Comparison of ENCODE assay signal across 10 cellular contexts in the genomic region with DNA sequence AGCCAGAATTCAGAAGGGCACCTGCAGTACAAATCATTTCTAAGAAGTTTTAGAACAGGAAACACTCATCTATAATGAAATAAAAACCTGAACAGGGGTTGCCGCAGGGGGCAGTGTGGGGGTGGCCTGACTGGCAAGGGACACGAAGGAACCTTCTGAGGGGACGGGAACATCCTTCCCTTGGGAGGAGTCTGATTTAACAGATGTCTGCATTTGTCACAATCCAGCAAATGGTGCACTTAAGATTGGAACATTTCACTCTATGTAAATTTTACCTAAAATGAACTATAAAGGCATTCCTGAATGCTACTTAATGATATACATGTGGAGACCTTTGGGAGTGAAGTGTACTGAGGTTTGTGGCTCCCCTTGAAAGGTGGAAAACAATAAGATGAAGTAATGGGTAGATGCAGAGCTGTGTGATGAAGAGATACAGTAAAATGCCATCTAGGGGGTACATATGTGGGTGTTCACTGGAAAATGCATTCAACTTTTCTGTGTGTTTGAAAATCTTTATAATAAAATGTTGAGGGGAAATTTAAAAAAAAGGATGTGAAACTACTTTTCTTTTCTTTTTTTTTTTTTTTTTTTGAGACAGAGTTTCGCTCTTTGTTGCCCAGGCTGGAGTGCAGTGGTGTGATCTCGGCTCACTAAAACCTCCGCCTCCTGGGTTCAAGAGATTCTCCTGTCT.
A peak's percentile ranks its signal among the peaks of the same experiment; 100 is the strongest.
DNase-seq lines count a peak whose midpoint lies in the region; ATAC-seq and TF ChIP-seq lines count a peak whose summit lies in the region.
"Had no signal": no experiment of that assay in that cellular context is flagged by ENCODE, and none has a peak within 500 bp of the region (broad histone marks: within the 10 kb centered on the region; RNA-seq: fewer than 3 reads in every experiment).

No MANE protein-coding gene starts in this region.

- H3K27me3 Mint-ChIP-seq in activated CD4-positive, alpha-beta memory T cell treated with anti-CD3 and anti-CD28 coated beads for 36 hours, result peaks cover 4% of the 10 kb centered on the region
- H3K27me3 Mint-ChIP-seq in activated CD4-positive, alpha-beta memory T cell treated with anti-CD3 and anti-CD28 coated beads, Interleukin-2, amount 10 ng/mL, durations not matched to agents 7 days and 5 days, result peaks cover 27% of the 10 kb centered on the region
- H3K27me3 Mint-ChIP-seq in T-helper 17 cell, result peaks cover 54% of the 10 kb centered on the region
- H3K27me3 Mint-ChIP-seq in stimulated activated memory B cell treated with anti-CD40 and anti-IgM and Interleukin-4, amounts not matched to agents 10 μg/mL and 1 μg/mL and 100 μg/mL, for 72 hours, result peaks cover 10% of the 10 kb centered on the region

- intact Hi-C loops in activated CD4-positive, alpha-beta memory T cell treated with anti-CD3 and anti-CD28 coated beads for 36 hours (cut with micrococcal nuclease), result loop anchor here (10.0 kb wide), 1 partner anchor 114 kb away; no protein-coding TSS in a partner anchor
- intact Hi-C loops in adrenal gland (cut with DNase I), result no loop called here

- no peak overlapping the region for H3K27ac ChIP-seq in adrenal gland

- CTCF ChIA-PET in activated CD4-positive, alpha-beta memory T cell treated with anti-CD3 and anti-CD28 coated beads for 36 hours (lab: Charles Lee), result no interaction called here
- CTCF ChIA-PET in activated CD4-positive, alpha-beta memory T cell treated with anti-CD3 and anti-CD28 coated beads, Interleukin-2, amount 10 ng/mL, durations not matched to agents 7 days and 5 days (lab: Charles Lee), result interaction anchor here (0.7 kb wide), 1 partner anchor 12 kb away, joined by 5 read pairs; no protein-coding TSS in a partner anchor

- H3K4me3 Mint-ChIP-seq in activated CD4-positive, alpha-beta memory T cell treated with anti-CD3 and anti-CD28 coated beads for 36 hours, result no peak overlapping the region
- no peak overlapping the region for H3K4me3 Mint-ChIP-seq in activated CD4-positive, alpha-beta memory T cell treated with anti-CD3 and anti-CD28 coated beads, Interleukin-2, amount 10 ng/mL, durations not matched to agents 7 days and 5 days
- peak overlapping the region; percentile 31 for H3K4me3 Mint-ChIP-seq in T-helper 17 cell
- peak overlapping the region; percentile 32 for H3K4me3 Mint-ChIP-seq in stimulated activated memory B cell treated with anti-CD40 and anti-IgM and Interleukin-4, amounts not matched to agents 10 μg/mL and 1 μg/mL and 100 μg/mL, for 72 hours

- H3K4me1 ChIP-seq in adrenal gland (replicated peaks in 1 of 2), result peaks cover 19 to 35% of the 10 kb centered on the region in 2 donors

- H3K36me3 Mint-ChIP-seq in activated CD4-positive, alpha-beta memory T cell treated with anti-CD3 and anti-CD28 coated beads for 36 hours, result no peaks in the 10 kb centered on the region
- H3K36me3 Mint-ChIP-seq in activated CD4-positive, alpha-beta memory T cell treated with anti-CD3 and anti-CD28 coated beads, Interleukin-2, amount 10 ng/mL, durations not matched to agents 7 days and 5 days (ENCODE audit: low read depth), result no peaks in the 10 kb centered on the region
- peaks cover 10% of the 10 kb centered on the region for H3K36me3 Mint-ChIP-seq in T-helper 17 cell (ENCODE audit: low read depth)
- no peaks in the 10 kb centered on the region for H3K36me3 Mint-ChIP-seq in stimulated activated memory B cell treated with anti-CD40 and anti-IgM and Interleukin-4, amounts not matched to agents 10 μg/mL and 1 μg/mL and 100 μg/mL, for 72 hours

- no peak overlapping the region for H3K27ac Mint-ChIP-seq in activated CD4-positive, alpha-beta memory T cell treated with anti-CD3 and anti-CD28 coated beads for 36 hours
- H3K27ac Mint-ChIP-seq in activated CD4-positive, alpha-beta memory T cell treated with anti-CD3 and anti-CD28 coated beads, Interleukin-2, amount 10 ng/mL, durations not matched to agents 7 days and 5 days, result no peak overlapping the region
- no peak overlapping the region for H3K27ac Mint-ChIP-seq in T-helper 17 cell
- H3K27ac Mint-ChIP-seq in stimulated activated memory B cell treated with anti-CD40 and anti-IgM and Interleukin-4, amounts not matched to agents 10 μg/mL and 1 μg/mL and 100 μg/mL, for 72 hours, result peak overlapping the region; percentile 62

- H3K9me3 ChIP-seq in T-helper 17 cell (ENCODE audit: control insufficient read depth, low read length, poor library complexity, severe bottlenecking) (no peaks in the 10 kb centered on the region), adrenal gland (replicated peaks in 1 of 3) (no peaks in the 10 kb centered on the region)

- peak; percentile 54 for ATAC-seq in GM21723 (IDR thresholded peaks at IDR 0.05; ENCODE audit: unreplicated experiment)
- ATAC-seq in T-helper 17 cell, result no peak
- peak; percentile 77 for ATAC-seq in stimulated activated memory B cell treated with anti-CD40 and anti-IgM and Interleukin-4, amounts not matched to agents 10 μg/mL and 1 μg/mL and 100 μg/mL, for 72 hours

- DNase-seq in activated CD4-positive, alpha-beta memory T cell treated with anti-CD3 and anti-CD28 coated beads for 36 hours, result peak; percentile 32
- no peak for DNase-seq in activated CD4-positive, alpha-beta memory T cell treated with anti-CD3 and anti-CD28 coated beads, Interleukin-2, amount 10 ng/mL, durations not matched to agents 7 days and 5 days
- DNase-seq in T-helper 17 cell (no peak), GF-D8 (lab: John Stamatoyannopoulos, UW) (no peak), D341Med (ENCODE audit: low spot score) (no peak), adrenal gland (no peak)
- DNase-seq: mesenchymal stem cell, NCI-H187 treated with DMSO at 0.1 percent for 48 hours had no signal

- H3K4me1 Mint-ChIP-seq in activated CD4-positive, alpha-beta memory T cell treated with anti-CD3 and anti-CD28 coated beads for 36 hours (ENCODE audit: low read depth), result peaks cover 11% of the 10 kb centered on the region
- H3K4me1 Mint-ChIP-seq in activated CD4-positive, alpha-beta memory T cell treated with anti-CD3 and anti-CD28 coated beads, Interleukin-2, amount 10 ng/mL, durations not matched to agents 7 days and 5 days, result peaks cover 13% of the 10 kb centered on the region
- peaks cover 12% of the 10 kb centered on the region for H3K4me1 Mint-ChIP-seq in T-helper 17 cell
- peaks cover 50% of the 10 kb centered on the region for H3K4me1 Mint-ChIP-seq in stimulated activated memory B cell treated with anti-CD40 and anti-IgM and Interleukin-4, amounts not matched to agents 10 μg/mL and 1 μg/mL and 100 μg/mL, for 72 hours

- no peak overlapping the region for H3K4me3 ChIP-seq in adrenal gland

- peak in 1 of 6 experiments; percentile 9 for TF ChIP-seq CTCF in adrenal gland (IDR thresholded peaks at IDR 0.05)

- 51 to 62% (median 55%) methylated on average over 6 of the region's 6 CpGs for WGBS in adrenal gland, 4 donors

- no peak for TF ChIP-seq POLR2A in adrenal gland (IDR thresholded peaks at IDR 0.05)

- no peaks in the 10 kb centered on the region for H3K36me3 ChIP-seq in adrenal gland (replicated peaks in 1 of 2)

- no peaks in the 10 kb centered on the region for H3K27me3 ChIP-seq in adrenal gland

- POLR2A ChIA-PET in activated CD4-positive, alpha-beta memory T cell treated with anti-CD3 and anti-CD28 coated beads for 36 hours (lab: Charles Lee), result no interaction called here
- POLR2A ChIA-PET in activated CD4-positive, alpha-beta memory T cell treated with anti-CD3 and anti-CD28 coated beads, Interleukin-2, amount 10 ng/mL, durations not matched to agents 7 days and 5 days (lab: Charles Lee), result no interaction called here

- H3K9me3 Mint-ChIP-seq in activated CD4-positive, alpha-beta memory T cell treated with anti-CD3 and anti-CD28 coated beads for 36 hours, result no peaks in the 10 kb centered on the region
- no peaks in the 10 kb centered on the region for H3K9me3 Mint-ChIP-seq in activated CD4-positive, alpha-beta memory T cell treated with anti-CD3 and anti-CD28 coated beads, Interleukin-2, amount 10 ng/mL, durations not matched to agents 7 days and 5 days
- H3K9me3 Mint-ChIP-seq in stimulated activated memory B cell treated with anti-CD40 and anti-IgM and Interleukin-4, amounts not matched to agents 10 μg/mL and 1 μg/mL and 100 μg/mL, for 72 hours, result no peaks in the 10 kb centered on the region

Comparison
In these comparisons a context has a peak if more than half of its experiments do, and no peak if none do; other contexts are left out.
1. H3K4me3 Mint-ChIP-seq: peak in T-helper 17 cell (single experiment) and stimulated activated memory B cell treated with anti-CD40 and anti-IgM and Interleukin-4, amounts not matched to agents 10 μg/mL and 1 μg/mL and 100 μg/mL, for 72 hours (single experiment); none in activated CD4-positive, alpha-beta memory T cell treated with anti-CD3 and anti-CD28 coated beads for 36 hours (single experiment) and activated CD4-positive, alpha-beta memory T cell treated with anti-CD3 and anti-CD28 coated beads, Interleukin-2, amount 10 ng/mL, durations not matched to agents 7 days and 5 days (single experiment).